Comparison of ENCODE assay signal across 16 cellular contexts in the genomic region with DNA sequence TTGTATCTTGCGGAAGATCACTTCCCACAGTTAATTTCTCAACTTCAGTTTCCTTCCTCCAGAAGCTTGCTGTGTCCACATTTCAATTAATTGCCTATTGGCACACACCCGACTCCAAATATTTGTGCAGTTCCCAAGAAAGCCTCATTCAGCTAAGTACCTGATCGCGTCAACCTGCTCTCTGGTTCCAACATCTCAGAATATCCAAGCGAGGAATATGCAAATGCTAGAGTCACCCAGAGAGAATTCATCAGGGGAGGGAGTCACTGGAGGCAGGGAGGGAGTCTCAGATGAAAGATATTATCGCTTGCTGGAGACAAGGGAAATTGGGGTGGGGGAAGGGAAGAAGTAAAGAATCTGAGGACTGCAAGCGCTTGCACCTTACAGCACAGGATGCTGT.
"Had no signal": no experiment of that assay in that cellular context is flagged by ENCODE, and none has a peak within 500 bp of the region (broad histone marks: within the 10 kb centered on the region; RNA-seq: fewer than 3 reads in every experiment).

No MANE protein-coding gene starts in this region.

- H3K4me3 ChIP-seq: cardiac muscle cell, left ventricle myocardium inferior, ovary, sigmoid colon, upper lobe of left lung had no signal

- FAIRE-seq: colon, endothelial cell of umbilical vein had no signal

- H3K9me3 ChIP-seq: left ventricle myocardium inferior, ovary, sigmoid colon, upper lobe of left lung had no signal

- DNase-seq: activated effector memory CD4-positive, alpha-beta T cell treated with anti-CD3 and anti-CD28 coated beads, Interleukin-2, amount 50 U/mL, for 16 hours; activated naive CD8-positive, alpha-beta T cell treated with anti-CD3 and anti-CD28 coated beads for 36 hours; activated T-cell treated with anti-CD3 and anti-CD28 coated beads, Interleukin-2, amount 50 U/mL, for 24 hours; aorta; left ventricle myocardium inferior; nephron progenitor cell; ovary; sigmoid colon; stimulated activated CD4-positive, alpha-beta T cell treated with anti-CD3 and anti-CD28 coated beads, Interleukin-12 subunit alpha, Interleukin-12 subunit beta, amount 100 ng/mL, for 4 hours; stimulated activated naive CD4-positive, alpha-beta T cell treated with Interleukin-2 at 50 U/mL for 16 hours; T-helper 2 cell had no signal

- ATAC-seq: foreskin keratinocyte had no signal

- H3K27ac ChIP-seq: cardiac muscle cell, foreskin keratinocyte, left ventricle myocardium inferior, ovary, sigmoid colon had no signal

- H3K4me1 ChIP-seq: foreskin keratinocyte, sigmoid colon had no signal

- H3K27me3 ChIP-seq: ovary, upper lobe of left lung had no signal

- H3K36me3 ChIP-seq: cardiac muscle cell, left ventricle myocardium inferior, ovary, sigmoid colon, upper lobe of left lung had no signal
